In genomic region chr14:22544881-22545420, GRCh38 we compare ENCODE assay signal across 16 cellular contexts. TPM values are rescaled to one million over a fixed set of nuclear protein-coding genes. Genes with fewer than 3 reads are reported as not detected.
DNase-seq lines count a peak whose midpoint lies in the region; ATAC-seq and TF ChIP-seq lines count a peak whose summit lies in the region.
"Had no signal": no experiment of that assay in that cellular context is flagged by ENCODE, and none has a peak within 500 bp of the region (broad histone marks: within the 10 kb centered on the region; RNA-seq: fewer than 3 reads in every experiment).

No MANE protein-coding gene starts in this region.

- H3K56ac ChIP-seq in IMR-90 (ENCODE audit: extremely low read depth, insufficient read depth, low read length) = no peak overlapping the region

- in situ Hi-C loops in IMR-90 (cut with MboI; ENCODE audit: low sequenced_read_pairs) = loop anchor here (25.0 kb wide), 1 partner anchor 767 kb away; the partner anchor contains the start of genes BCL2L2, PABPN1 and PPP1R3E

- H3K36me3 Mint-ChIP-seq in activated CD4-positive, alpha-beta T cell treated with anti-CD3 and anti-CD28 coated beads, Interleukin-2, amount 10 ng/mL, durations not matched to agents 24 days and 14 days (ENCODE audit: low read depth) = peaks cover 95% of the 10 kb centered on the region
- peaks cover 93 to 94% of the 10 kb centered on the region in 2 donors for H3K36me3 Mint-ChIP-seq in activated naive CD4-positive, alpha-beta T cell treated with anti-CD3 and anti-CD28 coated beads, Interleukin-2, amount 50 U/mL, for 72 hours
- H3K36me3 Mint-ChIP-seq in nephron (ENCODE audit: low read depth) = no peaks in the 10 kb centered on the region

- TF ChIP-seq POLR2A in IMR-90 (IDR thresholded peaks at IDR 0.05; ENCODE audit: low read depth, low read length) = no peak

- no peak overlapping the region for H4K8ac ChIP-seq in IMR-90 (ENCODE audit: low read depth in 2 of 2, low read length in 2 of 2)

- 83% methylated on average over 5 of the region's 8 CpGs; no CpG with 5 or more reads in 1 of the 2 experiments for WGBS in IMR-90 (ENCODE audit: extremely low coverage in 2 of 2, insufficient read length in 1 of 2), 2 experiments

- peaks cover 7% of the 10 kb centered on the region; the same call in 1 of the 2 replicates for H3K27me3 ChIP-seq in IMR-90 (ENCODE audit: control insufficient read depth, insufficient read depth, low read length)
- H3K27me3 ChIP-seq: foreskin keratinocyte had no signal

- no peak overlapping the region for H3K18ac ChIP-seq in IMR-90 (ENCODE audit: low read depth, low read length)

- TF ChIP-seq CTCF in IMR-90 (conservative IDR thresholded peaks at IDR 0.05; ENCODE audit: low read depth, low read length) = no peak
- no peak for TF ChIP-seq CTCF in nephron (IDR thresholded peaks at IDR 0.05; ENCODE audit: unreplicated experiment in 3 of 3)

- intact Hi-C loops in activated CD4-positive, alpha-beta T cell treated with anti-CD3 and anti-CD28 coated beads, Interleukin-2, amount 10 ng/mL, durations not matched to agents 24 days and 14 days (cut with micrococcal nuclease) = loop anchor here (5.0 kb wide), 1 partner anchor 548 kb away; no protein-coding TSS in a partner anchor
- intact Hi-C loops in IMR-90 (cut with micrococcal nuclease) = no loop called here

- no peak overlapping the region for H2BK5ac ChIP-seq in IMR-90 (ENCODE audit: low read depth, low read length, poor library complexity, severe bottlenecking)

- peak overlapping the region; percentile 84 for H3K4me3 Mint-ChIP-seq in activated CD4-positive, alpha-beta T cell treated with anti-CD3 and anti-CD28 coated beads, Interleukin-2, amount 10 ng/mL, durations not matched to agents 24 days and 14 days
- H3K4me3 Mint-ChIP-seq in nephron = no peak overlapping the region
- H3K4me3 Mint-ChIP-seq: neural crest cell had no signal

- H3K79me1 ChIP-seq in IMR-90 (ENCODE audit: low read depth in 1 of 2, low read length in 2 of 2) = no peaks in the 10 kb centered on the region

- H2BK120ac ChIP-seq in IMR-90 (ENCODE audit: low read depth, low read length) = peak overlapping the region; percentile 9; the same call in 1 of the 2 replicates

- no peaks in the 10 kb centered on the region for H3K9me3 ChIP-seq in IMR-90 (ENCODE audit: control insufficient read depth, insufficient read depth, low read length)

- no peak for TF ChIP-seq RAD21 in IMR-90 (IDR thresholded peaks at IDR 0.05; ENCODE audit: low read length)

- peaks cover 13% of the 10 kb centered on the region for H3K4me1 ChIP-seq in IMR-90 (ENCODE audit: control insufficient read depth, insufficient read depth, low read length)

- H3K9ac ChIP-seq in IMR-90 (ENCODE audit: low read depth, low read length) = no peak overlapping the region

- H2AK5ac ChIP-seq in IMR-90 (ENCODE audit: low read depth, low read length) = 0 out of 2 replicates have a peak overlapping the region, but pooled peaks have one; percentile 1

- H4K20me1 ChIP-seq in IMR-90 (ENCODE audit: insufficient read depth, low read length) = no peaks in the 10 kb centered on the region

- dilution Hi-C loops in IMR-90 (cut with HindIII; ENCODE audit: low sequenced_read_pairs, unreplicated experiment) = no loop called here

- no peak overlapping the region for H2AFZ ChIP-seq in IMR-90 (replicated peaks; ENCODE audit: low read length, poor library complexity)

- no peaks in the 10 kb centered on the region for H3K36me3 ChIP-seq in IMR-90 (ENCODE audit: control insufficient read depth, insufficient read depth, low read length)

- CTCF ChIA-PET in IMR-90 (lab: Yijun Ruan, JAX) = no interaction called here

- DNase-seq in activated CD4-positive, alpha-beta T cell treated with anti-CD3 and anti-CD28 coated beads, Interleukin-2, amount 10 ng/mL, durations not matched to agents 24 days and 14 days = no peak
- DNase-seq in activated CD4-positive, alpha-beta T cell treated with anti-CD3 and anti-CD28 coated beads, Interleukin-2, amount 50 U/mL, for 1 hour = no peak
- DNase-seq in IMR-90 (no peak), Kasumi-1 (lab: John Stamatoyannopoulos, UW) (no peak)
- DNase-seq in activated naive CD4-positive, alpha-beta T cell treated with anti-CD3 and anti-CD28 coated beads, Interleukin-2, amount 50 U/mL, for 72 hours (ENCODE audit: low spot score in 2 of 2) = no peak
- DNase-seq: amniotic stem cell; EL; foreskin keratinocyte; NCI-H1694; NK-92 treated with Interleukin-12 subunit alpha and Interleukin-12 subunit beta, amount 100 ng/mL, for 24 hours; trophoblast cell had no signal

- no peaks in the 10 kb centered on the region for H3K27me3 Mint-ChIP-seq in activated CD4-positive, alpha-beta T cell treated with anti-CD3 and anti-CD28 coated beads, Interleukin-2, amount 10 ng/mL, durations not matched to agents 24 days and 14 days
- H3K27me3 Mint-ChIP-seq in nephron (ENCODE audit: low read depth) = peaks cover 5% of the 10 kb centered on the region

- no peak overlapping the region for H3K4me2 ChIP-seq in IMR-90 (ENCODE audit: low read depth, low read length)

- no peak overlapping the region for H2BK20ac ChIP-seq in IMR-90 (ENCODE audit: low read depth, low read length)

- H3K4me1 Mint-ChIP-seq in activated CD4-positive, alpha-beta T cell treated with anti-CD3 and anti-CD28 coated beads, Interleukin-2, amount 10 ng/mL, durations not matched to agents 24 days and 14 days = peaks cover 91% of the 10 kb centered on the region
- H3K4me1 Mint-ChIP-seq in nephron = peaks cover 43% of the 10 kb centered on the region

- H3K9me3 Mint-ChIP-seq in activated CD4-positive, alpha-beta T cell treated with anti-CD3 and anti-CD28 coated beads, Interleukin-2, amount 10 ng/mL, durations not matched to agents 24 days and 14 days = no peaks in the 10 kb centered on the region
- no peaks in the 10 kb centered on the region for H3K9me3 Mint-ChIP-seq in activated naive CD4-positive, alpha-beta T cell treated with anti-CD3 and anti-CD28 coated beads, Interleukin-2, amount 50 U/mL, for 72 hours
- H3K9me3 Mint-ChIP-seq in nephron = no peaks in the 10 kb centered on the region
- H3K9me3 Mint-ChIP-seq: neural crest cell had no signal

- no peak overlapping the region for H4K91ac ChIP-seq in IMR-90 (ENCODE audit: insufficient read depth, low read depth, low read length)

- H3K23ac ChIP-seq in IMR-90 (ENCODE audit: low read depth, low read length) = no peak overlapping the region

- H3K27ac Mint-ChIP-seq in activated CD4-positive, alpha-beta T cell treated with anti-CD3 and anti-CD28 coated beads, Interleukin-2, amount 10 ng/mL, durations not matched to agents 24 days and 14 days = peak overlapping the region; percentile 93
- H3K27ac Mint-ChIP-seq in activated naive CD4-positive, alpha-beta T cell treated with anti-CD3 and anti-CD28 coated beads, Interleukin-2, amount 50 U/mL, for 72 hours = peak overlapping the region; percentile 96 to 97
- H3K27ac Mint-ChIP-seq in nephron = peak overlapping the region; percentile 21 to 97 (median 85)

- no peak overlapping the region for H3K14ac ChIP-seq in IMR-90 (replicated peaks; ENCODE audit: low read depth, low read length)

- no peak overlapping the region for H3K4me3 ChIP-seq in IMR-90 (ENCODE audit: insufficient read depth, low read depth, low read length)

- no TSS peak for BruUV-seq in IMR-90 (replicated peaks; lab: Mats Ljungman, UMichigan)

- H3K9me1 ChIP-seq in IMR-90 (ENCODE audit: insufficient read depth, low read length) = peaks cover 26% of the 10 kb centered on the region

- H2AK9ac ChIP-seq in IMR-90 (replicated peaks; ENCODE audit: low read depth, low read length, poor library complexity) = no peak overlapping the region

- no peak for ATAC-seq in IMR-90 (ENCODE audit: low read depth)
- ATAC-seq in activated naive CD4-positive, alpha-beta T cell treated with anti-CD3 and anti-CD28 coated beads, Interleukin-2, amount 50 U/mL, for 72 hours = peak in 1 of 2 donors; percentile 3
- no peak for ATAC-seq in GM18870 (IDR thresholded peaks at IDR 0.05; ENCODE audit: unreplicated experiment)
- ATAC-seq in GM19023 (IDR thresholded peaks at IDR 0.05; ENCODE audit: unreplicated experiment) = no peak
- ATAC-seq: foreskin keratinocyte, Right ventricle myocardium inferior had no signal

- no peak overlapping the region for H4K5ac ChIP-seq in IMR-90 (ENCODE audit: low read depth, low read length)

- POLR2A ChIA-PET in IMR-90 (lab: Charles Lee; ENCODE audit: unreplicated experiment) = no interaction called here

- H3K27ac ChIP-seq in IMR-90 (ENCODE audit: insufficient read depth, low read length) = no peak overlapping the region
- H3K27ac ChIP-seq: foreskin keratinocyte had no signal

- H2BK15ac ChIP-seq in IMR-90 (ENCODE audit: low read depth, low read length) = no peak overlapping the region; the same call in 2 of the 3 replicates

- no peak overlapping the region for H3K4ac ChIP-seq in IMR-90 (ENCODE audit: low read depth, low read length)

TF ChIP-seq in IMR-90, 13 proteins besides CTCF, POLR2A, EP300 and RAD21:
- TF ChIP-seq RCOR1 (IDR thresholded peaks at IDR 0.05; ENCODE audit: insufficient replicate concordance, low read length) (no peak), MAFK (IDR thresholded peaks at IDR 0.05; ENCODE audit: low read depth, low read length) (no peak), FOS (IDR thresholded peaks at IDR 0.05; ENCODE audit: low read depth, low read length) (no peak), MXI1 (IDR thresholded peaks at IDR 0.05; ENCODE audit: borderline replicate concordance, low read depth, low read length) (no peak), CHD1 (IDR thresholded peaks at IDR 0.05; ENCODE audit: low read depth, low read length) (no peak), CEBPB (IDR thresholded peaks at IDR 0.05; ENCODE audit: low read depth, low read length) (no peak), SMC3 (IDR thresholded peaks at IDR 0.05; ENCODE audit: low read depth, low read length) (no peak)

RNA-seq across cellular contexts. Expression of gene DAD1, which starts 44.1 kb away (rescaled TPM):
- total RNA-seq in activated CD4-positive, alpha-beta T cell treated with anti-CD3 and anti-CD28 coated beads, Interleukin-2, amount 10 ng/mL, durations not matched to agents 24 days and 14 days = 255 and 266 TPM in 2 replicates
- total RNA-seq in IMR-90 (2012; rRNA removed) = 396 and 449 TPM in 2 replicates
- 448 and 496 TPM in 2 replicates for polyA plus RNA-seq in IMR-90 (2012; rRNA removed)
- 412 and 479 TPM in 2 replicates for polyA plus RNA-seq in IMR-90 (2012; cell fraction: cytosol; rRNA removed)
- polyA plus RNA-seq in IMR-90 (2012; cell fraction: nucleus; rRNA removed; ENCODE audit: low replicate concordance) = 92.7 and 197 TPM in 2 replicates
- 100 to 1,000 TPM; 218 to 240 TPM for total RNA-seq in activated naive CD4-positive, alpha-beta T cell treated with anti-CD3 and anti-CD28 coated beads, Interleukin-2, amount 50 U/mL, for 72 hours

RNA-seq across cellular contexts. Expression of gene ABHD4, which starts 53.1 kb away (rescaled TPM):
- 9.7 and 10.3 TPM in 2 replicates for total RNA-seq in activated CD4-positive, alpha-beta T cell treated with anti-CD3 and anti-CD28 coated beads, Interleukin-2, amount 10 ng/mL, durations not matched to agents 24 days and 14 days
- total RNA-seq in IMR-90 (2012; rRNA removed) = 5.0 and 5.3 TPM in 2 replicates
- 21.8 and 22.0 TPM in 2 replicates for polyA plus RNA-seq in IMR-90 (2012; rRNA removed)
- polyA plus RNA-seq in IMR-90 (2012; cell fraction: cytosol; rRNA removed) = 13.3 and 23.6 TPM in 2 replicates
- polyA plus RNA-seq in IMR-90 (2012; cell fraction: nucleus; rRNA removed; ENCODE audit: low replicate concordance) = 22.2 and 25.4 TPM in 2 replicates
- 10 to 100 TPM; 13.8 to 26.5 TPM for total RNA-seq in activated naive CD4-positive, alpha-beta T cell treated with anti-CD3 and anti-CD28 coated beads, Interleukin-2, amount 50 U/mL, for 72 hours
